Comparison of ENCODE assay signal across 8 cellular contexts in genomic region chr3:28317438-28318022, GRCh38. TPM values are rescaled to one million over a fixed set of nuclear protein-coding genes. Genes with fewer than 3 reads are reported as not detected.
DNase-seq lines count a peak whose midpoint lies in the region; ATAC-seq and TF ChIP-seq lines count a peak whose summit lies in the region.

No MANE protein-coding gene starts in this region.

- intact Hi-C loops in CD4-positive, alpha-beta memory T cell (cut with micrococcal nuclease): loop anchor here (1.0 kb wide), 1 partner anchor 11 kb away; no protein-coding TSS in a partner anchor
- intact Hi-C loops in left ventricle myocardium inferior (cut with micrococcal nuclease): no loop called here

- no peak overlapping the region for H3K4me3 ChIP-seq in CD4-positive, alpha-beta memory T cell (ENCODE audit: low read length in 2 of 2)
- no peak overlapping the region for H3K4me3 ChIP-seq in left ventricle myocardium inferior

- H3K27me3 Mint-ChIP-seq in CD4-positive, alpha-beta memory T cell: no peaks in the 10 kb centered on the region
- no peaks in the 10 kb centered on the region for H3K27me3 Mint-ChIP-seq in activated T-helper 17 cell treated with anti-CD3 and anti-CD28 coated beads, Interleukin-2, amount 50 U/mL, for 72 hours

- no peaks in the 10 kb centered on the region for H3K4me1 ChIP-seq in CD4-positive, alpha-beta memory T cell (ENCODE audit: insufficient read depth, low read length)
- H3K4me1 ChIP-seq in left ventricle myocardium inferior: no peaks in the 10 kb centered on the region

- no peak overlapping the region for H3K27ac Mint-ChIP-seq in CD4-positive, alpha-beta memory T cell
- H3K27ac Mint-ChIP-seq in activated T-helper 17 cell treated with anti-CD3 and anti-CD28 coated beads, Interleukin-2, amount 50 U/mL, for 72 hours: no peak overlapping the region

- H3K9me3 Mint-ChIP-seq in CD4-positive, alpha-beta memory T cell: no peaks in the 10 kb centered on the region
- H3K9me3 Mint-ChIP-seq in activated T-helper 17 cell treated with anti-CD3 and anti-CD28 coated beads, Interleukin-2, amount 50 U/mL, for 72 hours: no peaks in the 10 kb centered on the region

- CTCF ChIA-PET in CD4-positive, alpha-beta memory T cell (lab: Charles Lee; ENCODE audit: partially characterized antibody): interaction anchor here (0.6 to 1.2 kb wide), 23 partner anchors 9 to 1183 kb away, joined by 3 to 15 read pairs (median 4); partner anchors contain the start of genes AZI2, EOMES and ZCWPW2

- ATAC-seq in GM18508 (IDR thresholded peaks at IDR 0.05; ENCODE audit: insufficient read depth, unreplicated experiment) (peak; percentile 75), HG02870 (IDR thresholded peaks at IDR 0.05; ENCODE audit: unreplicated experiment) (peak; percentile 93)
- ATAC-seq in activated T-helper 17 cell treated with anti-CD3 and anti-CD28 coated beads, Interleukin-2, amount 50 U/mL, for 72 hours (replicated peaks): peak; percentile 88

- no peaks in the 10 kb centered on the region for H3K9me3 ChIP-seq in CD4-positive, alpha-beta memory T cell (ENCODE audit: control insufficient read depth in 1 of 2, low read length in 2 of 2)
- H3K9me3 ChIP-seq in left ventricle myocardium inferior (replicated peaks): no peaks in the 10 kb centered on the region

- H3K4me1 Mint-ChIP-seq in CD4-positive, alpha-beta memory T cell: peaks cover 3 to 17% (median 13%) of the 10 kb centered on the region in 4 donors
- H3K4me1 Mint-ChIP-seq in activated T-helper 17 cell treated with anti-CD3 and anti-CD28 coated beads, Interleukin-2, amount 50 U/mL, for 72 hours: peaks cover 4% of the 10 kb centered on the region

- peak; percentile 46 to 58 (median 55) for DNase-seq in CD4-positive, alpha-beta memory T cell
- DNase-seq in NCI-H2029 treated with DMSO at 0.1 percent for 48 hours (lab: John Stamatoyannopoulos, UW): peak; percentile 48
- DNase-seq in left ventricle myocardium inferior: no peak
- DNase-seq in stimulated activated CD8-positive, alpha-beta memory T cell treated with anti-CD3 and anti-CD28 coated beads, Interleukin-4, amount 100 ng/mL, for 48 hours: peak; percentile 28
- DNase-seq in NCI-H1092 (lab: John Stamatoyannopoulos, UW): no peak

- no peaks in the 10 kb centered on the region for H3K27me3 ChIP-seq in CD4-positive, alpha-beta memory T cell (ENCODE audit: insufficient read depth, low read length)
- no peaks in the 10 kb centered on the region for H3K27me3 ChIP-seq in left ventricle myocardium inferior (ENCODE audit: low read depth)

- H3K36me3 ChIP-seq in CD4-positive, alpha-beta memory T cell (ENCODE audit: insufficient read depth, low read length): no peaks in the 10 kb centered on the region
- peaks cover 30% of the 10 kb centered on the region for H3K36me3 ChIP-seq in left ventricle myocardium inferior

- TF ChIP-seq CTCF in left ventricle myocardium inferior (IDR thresholded peaks at IDR 0.05; ENCODE audit: borderline replicate concordance): peak; percentile 62

- H3K36me3 Mint-ChIP-seq in CD4-positive, alpha-beta memory T cell: peaks cover 9 to 22% of the 10 kb centered on the region in 2 donors
- H3K36me3 Mint-ChIP-seq in activated T-helper 17 cell treated with anti-CD3 and anti-CD28 coated beads, Interleukin-2, amount 50 U/mL, for 72 hours (ENCODE audit: low read depth): peaks cover 40% of the 10 kb centered on the region

- H3K4me3 Mint-ChIP-seq in CD4-positive, alpha-beta memory T cell: no peak overlapping the region
- no peak overlapping the region for H3K4me3 Mint-ChIP-seq in activated T-helper 17 cell treated with anti-CD3 and anti-CD28 coated beads, Interleukin-2, amount 50 U/mL, for 72 hours

- no peak overlapping the region for H3K27ac ChIP-seq in CD4-positive, alpha-beta memory T cell (ENCODE audit: low read depth, low read length)
- no peak overlapping the region for H3K27ac ChIP-seq in left ventricle myocardium inferior (replicated peaks)

- POLR2A ChIA-PET in CD4-positive, alpha-beta memory T cell (lab: Charles Lee; ENCODE audit: partially characterized antibody): interaction anchor here (0.6 to 2.6 kb wide), 3 partner anchors 9 to 948 kb away, joined by 3 to 10 read pairs (median 10); partner anchors contain the start of genes AZI2, NEK10 and ZCWPW2

RNA-seq across cellular contexts. Expression of gene ZCWPW2, which starts 31.0 kb away (rescaled TPM):
- total RNA-seq in CD4-positive, alpha-beta memory T cell: 1 to 10 TPM in 1 of 2 experiments, under 1 TPM in 1; 0.61 to 1.5 TPM
- polyA plus RNA-seq in CD4-positive, alpha-beta memory T cell: under 1 TPM; 0.59 to 0.91 TPM
- under 1 TPM; 0.22 to 0.37 TPM for total RNA-seq in activated T-helper 17 cell treated with anti-CD3 and anti-CD28 coated beads, Interleukin-2, amount 50 U/mL, for 72 hours
- 2.2 TPM for total RNA-seq in left ventricle myocardium inferior

RNA-seq across cellular contexts. Expression of gene AZI2, which starts 31.1 kb away (rescaled TPM):
- total RNA-seq in CD4-positive, alpha-beta memory T cell: 10 to 100 TPM; 40.3 to 44.5 TPM
- 10 to 100 TPM; 43.2 to 43.9 TPM for polyA plus RNA-seq in CD4-positive, alpha-beta memory T cell
- 10 to 100 TPM; 46.3 to 61.1 TPM for total RNA-seq in activated T-helper 17 cell treated with anti-CD3 and anti-CD28 coated beads, Interleukin-2, amount 50 U/mL, for 72 hours
- 37.5 TPM for total RNA-seq in left ventricle myocardium inferior

Comparison
In these comparisons a context has a peak if more than half of its experiments do, and no peak if none do; other contexts are left out.
1. DNase-seq: peak in CD4-positive, alpha-beta memory T cell (5 of 5), NCI-H2029 treated with DMSO at 0.1 percent for 48 hours (single experiment) and stimulated activated CD8-positive, alpha-beta memory T cell treated with anti-CD3 and anti-CD28 coated beads, Interleukin-4, amount 100 ng/mL, for 48 hours (single experiment); none in left ventricle myocardium inferior (single experiment) and NCI-H1092 (single experiment).
2. Peak in every context shown above with its lines, with median percentiles within 50 percentile points of each other: ATAC-seq.